In genomic region chr7:114627231-114627630, GRCh38 we compare ENCODE assay signal across 1 cellular context.
TF ChIP-seq lines count a peak whose summit lies in the region.

No MANE protein-coding gene starts in this region.

TF ChIP-seq in HepG2, 621 proteins besides CTCF, POLR2A, EP300 and RAD21 (continued from another document):
- TF ChIP-seq, protein P1, sequence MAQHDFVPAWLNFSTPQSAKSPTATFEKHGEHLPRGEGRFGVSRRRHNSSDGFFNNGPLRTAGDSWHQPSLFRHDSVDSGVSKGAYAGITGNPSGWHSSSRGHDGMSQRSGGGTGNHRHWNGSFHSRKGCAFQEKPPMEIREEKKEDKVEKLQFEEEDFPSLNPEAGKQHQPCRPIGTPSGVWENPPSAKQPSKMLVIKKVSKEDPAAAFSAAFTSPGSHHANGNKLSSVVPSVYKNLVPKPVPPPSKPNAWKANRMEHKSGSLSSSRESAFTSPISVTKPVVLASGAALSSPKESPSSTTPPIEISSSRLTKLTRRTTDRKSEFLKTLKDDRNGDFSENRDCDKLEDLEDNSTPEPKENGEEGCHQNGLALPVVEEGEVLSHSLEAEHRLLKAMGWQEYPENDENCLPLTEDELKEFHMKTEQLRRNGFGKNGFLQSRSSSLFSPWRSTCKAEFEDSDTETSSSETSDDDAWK (CRISPR knock-in tag; IDR thresholded peaks at IDR 0.05), result no peak
- TF ChIP-seq ZNF660 (CRISPR knock-in tag; IDR thresholded peaks at IDR 0.05; ENCODE audit: borderline replicate concordance, low read depth) (no peak), FOXK1 (CRISPR knock-in tag; IDR thresholded peaks at IDR 0.05; ENCODE audit: borderline replicate concordance, low read depth) (no peak), PPARG (CRISPR knock-in tag; conservative IDR thresholded peaks at IDR 0.05) (no peak), SIX4 (CRISPR knock-in tag; IDR thresholded peaks at IDR 0.05) (no peak), DBP (CRISPR knock-in tag; IDR thresholded peaks at IDR 0.05; ENCODE audit: not compliant biosample characterization) (no peak), NR2C2 (CRISPR knock-in tag; IDR thresholded peaks at IDR 0.05; ENCODE audit: borderline replicate concordance) (no peak), ZNF143 (CRISPR knock-in tag; IDR thresholded peaks at IDR 0.05) (no peak)
- TF ChIP-seq, protein P2, sequence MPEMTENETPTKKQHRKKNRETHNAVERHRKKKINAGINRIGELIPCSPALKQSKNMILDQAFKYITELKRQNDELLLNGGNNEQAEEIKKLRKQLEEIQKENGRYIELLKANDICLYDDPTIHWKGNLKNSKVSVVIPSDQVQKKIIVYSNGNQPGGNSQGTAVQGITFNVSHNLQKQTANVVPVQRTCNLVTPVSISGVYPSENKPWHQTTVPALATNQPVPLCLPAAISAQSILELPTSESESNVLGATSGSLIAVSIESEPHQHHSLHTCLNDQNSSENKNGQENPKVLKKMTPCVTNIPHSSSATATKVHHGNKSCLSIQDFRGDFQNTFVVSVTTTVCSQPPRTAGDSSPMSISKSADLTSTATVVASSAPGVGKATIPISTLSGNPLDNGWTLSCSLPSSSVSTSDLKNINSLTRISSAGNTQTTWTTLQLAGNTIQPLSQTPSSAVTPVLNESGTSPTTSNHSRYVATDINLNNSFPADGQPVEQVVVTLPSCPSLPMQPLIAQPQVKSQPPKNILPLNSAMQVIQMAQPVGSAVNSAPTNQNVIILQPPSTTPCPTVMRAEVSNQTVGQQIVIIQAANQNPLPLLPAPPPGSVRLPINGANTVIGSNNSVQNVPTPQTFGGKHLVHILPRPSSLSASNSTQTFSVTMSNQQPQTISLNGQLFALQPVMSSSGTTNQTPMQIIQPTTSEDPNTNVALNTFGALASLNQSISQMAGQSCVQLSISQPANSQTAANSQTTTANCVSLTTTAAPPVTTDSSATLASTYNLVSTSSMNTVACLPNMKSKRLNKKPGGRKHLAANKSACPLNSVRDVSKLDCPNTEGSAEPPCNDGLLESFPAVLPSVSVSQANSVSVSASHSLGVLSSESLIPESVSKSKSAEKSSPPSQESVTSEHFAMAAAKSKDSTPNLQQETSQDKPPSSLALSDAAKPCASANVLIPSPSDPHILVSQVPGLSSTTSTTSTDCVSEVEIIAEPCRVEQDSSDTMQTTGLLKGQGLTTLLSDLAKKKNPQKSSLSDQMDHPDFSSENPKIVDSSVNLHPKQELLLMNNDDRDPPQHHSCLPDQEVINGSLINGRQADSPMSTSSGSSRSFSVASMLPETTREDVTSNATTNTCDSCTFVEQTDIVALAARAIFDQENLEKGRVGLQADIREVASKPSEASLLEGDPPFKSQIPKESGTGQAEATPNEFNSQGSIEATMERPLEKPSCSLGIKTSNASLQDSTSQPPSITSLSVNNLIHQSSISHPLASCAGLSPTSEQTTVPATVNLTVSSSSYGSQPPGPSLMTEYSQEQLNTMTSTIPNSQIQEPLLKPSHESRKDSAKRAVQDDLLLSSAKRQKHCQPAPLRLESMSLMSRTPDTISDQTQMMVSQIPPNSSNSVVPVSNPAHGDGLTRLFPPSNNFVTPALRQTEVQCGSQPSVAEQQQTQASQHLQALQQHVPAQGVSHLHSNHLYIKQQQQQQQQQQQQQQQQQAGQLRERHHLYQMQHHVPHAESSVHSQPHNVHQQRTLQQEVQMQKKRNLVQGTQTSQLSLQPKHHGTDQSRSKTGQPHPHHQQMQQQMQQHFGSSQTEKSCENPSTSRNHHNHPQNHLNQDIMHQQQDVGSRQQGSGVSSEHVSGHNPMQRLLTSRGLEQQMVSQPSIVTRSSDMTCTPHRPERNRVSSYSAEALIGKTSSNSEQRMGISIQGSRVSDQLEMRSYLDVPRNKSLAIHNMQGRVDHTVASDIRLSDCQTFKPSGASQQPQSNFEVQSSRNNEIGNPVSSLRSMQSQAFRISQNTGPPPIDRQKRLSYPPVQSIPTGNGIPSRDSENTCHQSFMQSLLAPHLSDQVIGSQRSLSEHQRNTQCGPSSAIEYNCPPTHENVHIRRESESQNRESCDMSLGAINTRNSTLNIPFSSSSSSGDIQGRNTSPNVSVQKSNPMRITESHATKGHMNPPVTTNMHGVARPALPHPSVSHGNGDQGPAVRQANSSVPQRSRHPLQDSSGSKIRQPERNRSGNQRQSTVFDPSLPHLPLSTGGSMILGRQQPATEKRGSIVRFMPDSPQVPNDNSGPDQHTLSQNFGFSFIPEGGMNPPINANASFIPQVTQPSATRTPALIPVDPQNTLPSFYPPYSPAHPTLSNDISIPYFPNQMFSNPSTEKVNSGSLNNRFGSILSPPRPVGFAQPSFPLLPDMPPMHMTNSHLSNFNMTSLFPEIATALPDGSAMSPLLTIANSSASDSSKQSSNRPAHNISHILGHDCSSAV (CRISPR knock-in tag; IDR thresholded peaks at IDR 0.05; ENCODE audit: borderline replicate concordance), result no peak
